In genomic region chr6:46963626-46964025, GRCh38 we compare ENCODE assay signal across 23 cellular contexts. TPM values are rescaled to one million over a fixed set of nuclear protein-coding genes. Genes with fewer than 3 reads are reported as not detected.
DNase-seq lines count a peak whose midpoint lies in the region; ATAC-seq and TF ChIP-seq lines count a peak whose summit lies in the region.
"Had no signal": no experiment of that assay in that cellular context is flagged by ENCODE, and none has a peak within 500 bp of the region (broad histone marks: within the 10 kb centered on the region; RNA-seq: fewer than 3 reads in every experiment).

No MANE protein-coding gene starts in this region.

- H4K91ac ChIP-seq in trophoblast cell (ENCODE audit: low read depth, low read length), result no peak overlapping the region

- H4K12ac ChIP-seq in trophoblast cell (ENCODE audit: low read depth, low read length), result no peak overlapping the region

- WGBS in GM23248 (ENCODE audit: low coverage in 1 of 2, low lambda C conversion rate in 2 of 2, missing lambda C conversion rate in 2 of 2), 2 experiments, result 36 to 49% methylated on average over 5 of the region's 5 CpGs
- no CpG with 5 or more reads among the region's 5 CpGs for WGBS in trophoblast cell (ENCODE audit: extremely low coverage, insufficient coverage, insufficient read length)

- no peak overlapping the region for H3K4ac ChIP-seq in trophoblast cell (ENCODE audit: low read depth, low read length)

- no peak overlapping the region for H3K14ac ChIP-seq in trophoblast cell (ENCODE audit: low read length)

- H3K79me2 ChIP-seq in GM23248 (ENCODE audit: insufficient read depth) (no peaks in the 10 kb centered on the region), trophoblast cell (ENCODE audit: control insufficient read depth, insufficient read depth, low read length, poor library complexity) (no peaks in the 10 kb centered on the region)

- H4K20me1 ChIP-seq in GM23248 (ENCODE audit: insufficient read depth), result no peaks in the 10 kb centered on the region

- DNase-seq in GM23248 (peak; percentile 20), brain microvascular endothelial cell (peak; percentile 78), left ventricle myocardium superior (no peak), trophoblast cell (peak; percentile 73 to 92), middle frontal gyrus (ENCODE audit: extremely low spot score, low spot score) (no peak), COLO668 (lab: John Stamatoyannopoulos, UW; ENCODE audit: unreplicated experiment) (no peak)
- DNase-seq: activated CD4-positive, alpha-beta T cell treated with anti-CD3 and anti-CD28 coated beads for 1 hour; activated CD8-positive, alpha-beta memory T cell treated with anti-CD3 and anti-CD28 coated beads for 24 hours; activated T-cell treated with anti-CD3 and anti-CD28 coated beads, Interleukin-2, amount 50 U/mL, for 24 hours; cortex of kidney; esophagus squamous epithelium; mucosa of descending colon; NCI-H510A; PC-9; stomach; T-helper 17 cell; transverse colon had no signal

- no peak overlapping the region for H2BK120ac ChIP-seq in trophoblast cell (ENCODE audit: insufficient read depth, low read length, poor library complexity)

- H2BK5ac ChIP-seq in trophoblast cell (ENCODE audit: low read depth, low read length, poor library complexity), result no peak overlapping the region

- no peak overlapping the region for H3K27ac ChIP-seq in GM23248
- H3K27ac ChIP-seq in brain microvascular endothelial cell, result peak overlapping the region; percentile 74
- no peak overlapping the region for H3K27ac ChIP-seq in trophoblast cell (ENCODE audit: low read depth, low read length)
- H3K27ac ChIP-seq: esophagus squamous epithelium, KMS-11, PC-9, stomach, transverse colon had no signal

- H3K9me3 ChIP-seq in GM23248 (ENCODE audit: low read depth), result no peaks in the 10 kb centered on the region
- H3K9me3 ChIP-seq in trophoblast cell (ENCODE audit: insufficient read depth, low read depth, low read length), result no peaks in the 10 kb centered on the region
- H3K9me3 ChIP-seq: esophagus squamous epithelium, mucosa of descending colon, stomach, transverse colon had no signal

- H4K8ac ChIP-seq in trophoblast cell (ENCODE audit: low read depth, low read length), result no peak overlapping the region

- H3K9me2 ChIP-seq in GM23248 (ENCODE audit: insufficient read depth), result no peaks in the 10 kb centered on the region

- H3K79me1 ChIP-seq in trophoblast cell (ENCODE audit: low read length), result no peaks in the 10 kb centered on the region

- H3F3A ChIP-seq in GM23248 (ENCODE audit: insufficient read depth), result no peaks in the 10 kb centered on the region

- H2AFZ ChIP-seq in GM23248 (no peak overlapping the region), trophoblast cell (ENCODE audit: insufficient read depth, low read length, poor library complexity) (no peak overlapping the region)
- H2AFZ ChIP-seq: PC-9 had no signal

- H3K23ac ChIP-seq in trophoblast cell (ENCODE audit: low read length), result no peak overlapping the region

- H3K9ac ChIP-seq in GM23248, result no peak overlapping the region
- H3K9ac ChIP-seq in trophoblast cell (ENCODE audit: low read length), result no peak overlapping the region
- H3K9ac ChIP-seq: KMS-11 had no signal

- no peaks in the 10 kb centered on the region for H3K4me1 ChIP-seq in GM23248 (ENCODE audit: insufficient read depth)
- H3K4me1 ChIP-seq in trophoblast cell (ENCODE audit: control insufficient read depth in 1 of 2, insufficient read depth in 2 of 2, low read length in 2 of 2), result peaks cover 0 to 8% of the 10 kb centered on the region in 2 experiments
- H3K4me1 ChIP-seq: esophagus squamous epithelium, stomach, transverse colon had no signal

- no peak overlapping the region for H3K4me3 ChIP-seq in GM23248
- H3K4me3 ChIP-seq in brain microvascular endothelial cell (ENCODE audit: low read depth, low read length), result no peak overlapping the region
- H3K4me3 ChIP-seq in trophoblast cell (ENCODE audit: low read depth, low read length), result no peak overlapping the region
- H3K4me3 ChIP-seq: esophagus squamous epithelium, mucosa of descending colon, PC-9, stomach, transverse colon had no signal

- in situ Hi-C loops in GM23248 (cut with MboI), result no loop called here
- in situ Hi-C loops in brain microvascular endothelial cell (cut with HindIII; ENCODE audit: low pct_ligation_motif_present, low sequenced_read_pairs), result no loop called here

- peak; percentile 67 for ATAC-seq in left ventricle myocardium superior
- no peak for ATAC-seq in GM21717 (IDR thresholded peaks at IDR 0.05; ENCODE audit: unreplicated experiment)
- ATAC-seq in HG03025 (IDR thresholded peaks at IDR 0.05; ENCODE audit: low FRiP score, unreplicated experiment), result no peak
- ATAC-seq: mucosa of descending colon, T-helper 17 cell had no signal

- no peak for TF ChIP-seq CTCF in brain microvascular endothelial cell (IDR thresholded peaks at IDR 0.05; ENCODE audit: low read depth, low read length, missing control alignments)

- no peak overlapping the region for H3K18ac ChIP-seq in trophoblast cell (ENCODE audit: low read length)

- H3K27me3 ChIP-seq in GM23248 (replicated peaks; ENCODE audit: insufficient read depth) (0 out of 2 replicates have a peak, but pooled peaks cover 5% of the 10 kb centered on the region), brain microvascular endothelial cell (replicated peaks) (no peaks in the 10 kb centered on the region), trophoblast cell (ENCODE audit: insufficient read depth, low read length) (no peaks in the 10 kb centered on the region)
- H3K27me3 ChIP-seq: esophagus squamous epithelium, stomach, transverse colon had no signal

- no peak overlapping the region for H2BK12ac ChIP-seq in trophoblast cell (ENCODE audit: low read length)

- no peak overlapping the region for H2AK5ac ChIP-seq in trophoblast cell (ENCODE audit: low read length)

- no peak overlapping the region for H3K4me2 ChIP-seq in GM23248 (ENCODE audit: unreplicated experiment)
- H3K4me2 ChIP-seq in trophoblast cell (ENCODE audit: low read length), result no peak overlapping the region
- H3K4me2 ChIP-seq: KMS-11, PC-9 had no signal

- intact Hi-C loops in left ventricle myocardium superior (cut with micrococcal nuclease), result no loop called here

- H3K36me3 ChIP-seq in GM23248 (ENCODE audit: low read depth) (no peaks in the 10 kb centered on the region), brain microvascular endothelial cell (replicated peaks) (no peaks in the 10 kb centered on the region), trophoblast cell (ENCODE audit: control insufficient read depth in 1 of 2, insufficient read depth in 2 of 2, low read length in 2 of 2) (no peaks in the 10 kb centered on the region)
- H3K36me3 ChIP-seq: esophagus squamous epithelium, stomach, transverse colon had no signal

RNA-seq across cellular contexts. Expression of gene ADGRF5, which starts 41.9 kb away (rescaled TPM):
- 0.13 and 0.65 TPM in 2 replicates for total RNA-seq in GM23248 (2014; rRNA removed; shearing (Covaris generic))
- polyA plus RNA-seq in GM23248 (2016; fragmentation: Nextera tagmentation; extraction: Ambion mirVana), result 0.28 and 0.29 TPM in 2 replicates
- 45.9 TPM for total RNA-seq in left ventricle myocardium superior
- polyA plus RNA-seq in trophoblast cell (2013), result 0.25 and 0.30 TPM in 2 replicates
- total RNA-seq: bronchial epithelial cell, T-helper 17 cell had no signal
- polyA plus RNA-seq: CD14-positive monocyte, neural cell had no signal

Comparison
In these comparisons a context has a peak if more than half of its experiments do, and no peak if none do; other contexts are left out.
1. DNase-seq: peak in GM23248 (single experiment), brain microvascular endothelial cell (single experiment) and trophoblast cell (2 of 2); none in left ventricle myocardium superior (single experiment), middle frontal gyrus (single experiment) and COLO668 (single experiment).
2. RNA of gene ADGRF5, which starts 41.9 kb away (total RNA-seq): 45.9 TPM in left ventricle myocardium superior (single experiment); 0.13 to 0.65 TPM in GM23248; every median in the first group is over 10 times any median in the second.